Comparison of ENCODE assay signal across 1 cellular context in genomic region chr1:8910331-8910730, GRCh38.
TF ChIP-seq lines count a peak whose summit lies in the region.

No MANE protein-coding gene starts in this region.

TF ChIP-seq in HCT116, 20 proteins besides CTCF, POLR2A, EP300 and RAD21 (continued from another document):
- TF ChIP-seq REST (IDR thresholded peaks at IDR 0.05; ENCODE audit: low read depth): no peak
- no peak for TF ChIP-seq SIN3A (IDR thresholded peaks at IDR 0.05; ENCODE audit: low read depth)
- TF ChIP-seq ELF1 (IDR thresholded peaks at IDR 0.05; ENCODE audit: borderline replicate concordance, low read depth): no peak
- no peak for TF ChIP-seq TCF7L2 (IDR thresholded peaks at IDR 0.05; ENCODE audit: borderline replicate concordance, extremely low read depth, insufficient read depth, insufficient read length)
- TF ChIP-seq EZH2phosphoT487 (IDR thresholded peaks at IDR 0.05; ENCODE audit: borderline replicate concordance): no peak
- no peak for TF ChIP-seq SRF (IDR thresholded peaks at IDR 0.05; ENCODE audit: low read depth)
- TF ChIP-seq MAX (IDR thresholded peaks at IDR 0.05): no peak
- TF ChIP-seq JUND (IDR thresholded peaks at IDR 0.05): no peak
- TF ChIP-seq YY1 (IDR thresholded peaks at IDR 0.05; ENCODE audit: extremely low read depth, insufficient replicate concordance, low read depth, low read length): no peak
- TF ChIP-seq ZBTB33 (IDR thresholded peaks at IDR 0.05; ENCODE audit: extremely low read depth, insufficient replicate concordance, low read length): no peak
- TF ChIP-seq CEBPB (IDR thresholded peaks at IDR 0.05; ENCODE audit: low read depth): no peak
- no peak for TF ChIP-seq EZH2 (IDR thresholded peaks at IDR 0.05)
- no peak for TF ChIP-seq SP1 (IDR thresholded peaks at IDR 0.05; ENCODE audit: low read depth)
- TF ChIP-seq EGR1 (IDR thresholded peaks at IDR 0.05; ENCODE audit: low read depth): no peak
- TF ChIP-seq POLR2AphosphoS5 (IDR thresholded peaks at IDR 0.05; ENCODE audit: low read depth, low read length): no peak
- TF ChIP-seq ZFX (IDR thresholded peaks at IDR 0.05): no peak
